28 cellular contexts compared by ENCODE assay signal in genomic region chr1:34711469-34711868, GRCh38. TPM values are rescaled to one million over a fixed set of nuclear protein-coding genes. Genes with fewer than 3 reads are reported as not detected.
DNase-seq lines count a peak whose midpoint lies in the region; ATAC-seq and TF ChIP-seq lines count a peak whose summit lies in the region.
"Had no signal": no experiment of that assay in that cellular context is flagged by ENCODE, and none has a peak within 500 bp of the region (broad histone marks: within the 10 kb centered on the region; RNA-seq: fewer than 3 reads in every experiment).

No MANE protein-coding gene starts in this region.

- RAD21 ChIA-PET in HCT116 (lab: Charles Lee; ENCODE audit: low non-redundant PET in 1 of 2, low total read pairs in 2 of 2, uncharacterized antibody in 2 of 2, unreplicated experiment in 2 of 2) = no interaction called here

- H3K27me3 ChIP-seq in HCT116 (ENCODE audit: insufficient read depth, low read length) (peaks cover 9% of the 10 kb centered on the region), smooth muscle cell (ENCODE audit: low read depth) (peaks cover 3% of the 10 kb centered on the region)
- H3K27me3 ChIP-seq: BE2C, MG63, SJSA1 had no signal

- H3K4me3 ChIP-seq in HCT116 (replicated peaks in 1 of 2; ENCODE audit: low read depth in 1 of 2, low read length in 2 of 2) (no peak overlapping the region), smooth muscle cell (no peak overlapping the region)
- H3K4me3 ChIP-seq: lung, MG63, SJSA1 had no signal

- no peak overlapping the region for H3K4me2 ChIP-seq in HCT116 (ENCODE audit: low read length)
- no peak overlapping the region for H3K4me2 ChIP-seq in smooth muscle cell

- DNase-seq in NCI-H2227 (lab: John Stamatoyannopoulos, UW; ENCODE audit: unreplicated experiment) (peak; percentile 33), NCI-H2227 treated with DMSO at 0.1 percent for 48 hours (lab: John Stamatoyannopoulos, UW) (no peak), HCT116 (ENCODE audit: low read depth, low spot score) (peak; percentile 38), RWPE1 (ENCODE audit: low spot score) (peak; percentile 10), iPS-NIHi11 (ENCODE audit: low spot score) (peak; percentile 17), dedifferentiated amniotic fluid mesenchymal stem cell (ENCODE audit: extremely low spot score) (no peak), smooth muscle cell (lab: John Stamatoyannopoulos, UW; ENCODE audit: unreplicated experiment) (no peak)
- DNase-seq: activated CD4-positive, alpha-beta memory T cell treated with anti-CD3 and anti-CD28 coated beads for 36 hours; activated CD4-positive, CD25-positive, alpha-beta regulatory T cell treated with anti-CD3 and anti-CD28 coated beads, Interleukin-2, amount 50 U/mL, for 72 hours; activated CD8-positive, alpha-beta memory T cell treated with anti-CD3 and anti-CD28 coated beads, Interleukin-2, amount 50 U/mL, for 4 hours; BE2C; DND-41; effector memory CD4-positive, alpha-beta T cell; MG63; NCI-H2171 treated with DMSO at 0.1 percent for 48 hours; NCI-H524 treated with DMSO at 0.1 percent for 48 hours; stimulated activated CD4-positive, alpha-beta T cell treated with anti-CD3 and anti-CD28 coated beads, Interleukin-2, amount 100 ng/mL, for 48 hours; T-helper 17 cell; trophoblast cell had no signal

- H3K79me2 ChIP-seq in HCT116 (ENCODE audit: insufficient read depth, low read length) (no peaks in the 10 kb centered on the region), smooth muscle cell (ENCODE audit: low read depth) (no peaks in the 10 kb centered on the region)

- H3K36me3 ChIP-seq in HCT116 (ENCODE audit: control insufficient read depth in 1 of 2, insufficient read depth in 2 of 2, low read length in 2 of 2) (no peaks in the 10 kb centered on the region), smooth muscle cell (ENCODE audit: low read depth) (no peaks in the 10 kb centered on the region)
- H3K36me3 ChIP-seq: BE2C, MG63, SJSA1 had no signal

- intact Hi-C loops in HCT116 (cut with micrococcal nuclease) = no loop called here

- no peaks in the 10 kb centered on the region for H3F3A ChIP-seq in smooth muscle cell (ENCODE audit: low read depth)

- H3K27ac ChIP-seq in HCT116 (ENCODE audit: low read depth, low read length) = no peak overlapping the region
- no peak overlapping the region for H3K27ac ChIP-seq in RWPE1
- no peak overlapping the region for H3K27ac ChIP-seq in smooth muscle cell (ENCODE audit: low read depth)
- H3K27ac ChIP-seq: SJSA1 had no signal

- TF ChIP-seq CTCF in HCT116 (IDR thresholded peaks at IDR 0.05 in 2 of 3, conservative IDR thresholded peaks at IDR 0.05 in 1 of 3; ENCODE audit: borderline replicate concordance in 1 of 3, insufficient read depth in 1 of 3, low read depth in 2 of 3, low read length in 2 of 3) (no peak), RWPE1 (conservative IDR thresholded peaks at IDR 0.05; ENCODE audit: low read depth) (no peak), smooth muscle cell (IDR thresholded peaks at IDR 0.05; ENCODE audit: borderline replicate concordance, insufficient read depth, poor library complexity, severe bottlenecking) (no peak)

- TF ChIP-seq RAD21 in HCT116 (IDR thresholded peaks at IDR 0.05; ENCODE audit: low read depth) = no peak

- WGBS in smooth muscle cell (ENCODE audit: low lambda C conversion rate) = 83% methylated on average over 4 of the region's 4 CpGs

- 0 out of 4 replicates have a peak, but pooled peaks cover 0 to 4% of the 10 kb centered on the region in 2 experiments for H3K4me1 ChIP-seq in HCT116 (ENCODE audit: control insufficient read depth in 1 of 2, insufficient read depth in 2 of 2, low read length in 2 of 2)
- no peaks in the 10 kb centered on the region for H3K4me1 ChIP-seq in smooth muscle cell (ENCODE audit: low read depth)
- H3K4me1 ChIP-seq: BE2C had no signal

- TF ChIP-seq POLR2A in HCT116 (IDR thresholded peaks at IDR 0.05; ENCODE audit: borderline replicate concordance, extremely low read depth, insufficient read depth, insufficient read length) = no peak

- ATAC-seq in HCT116 = peak; percentile 75
- no peak for ATAC-seq in HG02678 (IDR thresholded peaks at IDR 0.05; ENCODE audit: unreplicated experiment)
- ATAC-seq: T-helper 17 cell had no signal

- peak overlapping the region; percentile 24 for H2AFZ ChIP-seq in HCT116 (ENCODE audit: low read depth, low read length, poor library complexity, severe bottlenecking)
- H2AFZ ChIP-seq in smooth muscle cell (ENCODE audit: low read depth) = no peak overlapping the region

- BruUV-seq in HCT116 (replicated peaks; lab: Mats Ljungman, UMichigan) = no TSS peak

- CTCF ChIA-PET in HCT116 (lab: Charles Lee) (no interaction called here), RWPE1 (lab: Yijun Ruan, JAX) (no interaction called here)

- no peaks in the 10 kb centered on the region for H3K9me2 ChIP-seq in HCT116 (ENCODE audit: insufficient read depth)

- H4K20me1 ChIP-seq in HCT116 (ENCODE audit: insufficient read depth) = no peaks in the 10 kb centered on the region
- H4K20me1 ChIP-seq in smooth muscle cell (ENCODE audit: low read depth) = no peaks in the 10 kb centered on the region

- POLR2A ChIA-PET in HCT116 (lab: Charles Lee) = no interaction called here
- POLR2A ChIA-PET in RWPE1 (lab: Yijun Ruan, JAX; ENCODE audit: low non-redundant PET) = no interaction called here

- H3K9ac ChIP-seq in HCT116 (ENCODE audit: low read length) (no peak overlapping the region), smooth muscle cell (ENCODE audit: low read depth) (no peak overlapping the region)

- H3K9me3 ChIP-seq in HCT116 (ENCODE audit: control insufficient read depth in 1 of 2, insufficient read depth in 1 of 2, low read depth in 1 of 2, low read length in 2 of 2) (no peaks in the 10 kb centered on the region), smooth muscle cell (replicated peaks; ENCODE audit: low read depth) (no peaks in the 10 kb centered on the region)
- H3K9me3 ChIP-seq: BE2C, MG63, SJSA1 had no signal

TF ChIP-seq in HCT116, 20 proteins besides CTCF, POLR2A, EP300 and RAD21:
- TF ChIP-seq SRF (IDR thresholded peaks at IDR 0.05; ENCODE audit: low read depth) (no peak), EZH2 (IDR thresholded peaks at IDR 0.05) (no peak), YY1 (IDR thresholded peaks at IDR 0.05; ENCODE audit: extremely low read depth, insufficient replicate concordance, low read depth, low read length) (peak; percentile 37), SP1 (IDR thresholded peaks at IDR 0.05; ENCODE audit: low read depth) (peak; percentile 37; the same call in 1 of the 2 replicates), ELF1 (IDR thresholded peaks at IDR 0.05; ENCODE audit: borderline replicate concordance, low read depth) (0 out of 2 replicates have a peak, but pooled peaks have one; percentile 35)
TF ChIP-seq in HCT116: peak in this region for 3.

RNA-seq across cellular contexts. Expression of gene GJB5, which starts 43.4 kb away (rescaled TPM):
- total RNA-seq in HCT116 (2021; ENCODE audit: unreplicated experiment) (4.6 TPM), smooth muscle cell (7.3 and 8.8 TPM in 2 replicates)
- polyA plus RNA-seq in HCT116 (2012) = 12.0 and 15.0 TPM in 2 replicates
- 2.5 and 10.4 TPM in 2 replicates for polyA plus RNA-seq in smooth muscle cell
- total RNA-seq: activated CD4-positive, alpha-beta memory T cell treated with anti-CD3 and anti-CD28 coated beads for 36 hours; activated T-helper 1 cell treated with anti-CD3 and anti-CD28 coated beads, Interleukin-12 subunit alpha, Interleukin-12 subunit beta, Interleukin-2, Interleukin-4 antibody, amounts not matched to agents 30 ng/mL and 10 ng/mL and 1 ng/mL, durations not matched to agents 14 hours and 24 hours and 36 hours; fibroblast of villous mesenchyme; right cardiac atrium; RPMI7951; SJSA1; T-helper 17 cell had no signal
- polyA plus RNA-seq: IgD-negative memory B cell, neural cell, right cardiac atrium had no signal

RNA-seq across cellular contexts. Expression of gene GJB4, which starts 48.1 kb away (rescaled TPM):
- total RNA-seq in HCT116 (2021; ENCODE audit: unreplicated experiment) (2.0 TPM), smooth muscle cell (0.67 and 0.85 TPM in 2 replicates)
- polyA plus RNA-seq in HCT116 (2012) = 3.3 and 4.6 TPM in 2 replicates
- 0.39 TPM in 1 of 2 replicates, not detected in the other for polyA plus RNA-seq in smooth muscle cell
- total RNA-seq: activated CD4-positive, alpha-beta memory T cell treated with anti-CD3 and anti-CD28 coated beads for 36 hours; activated T-helper 1 cell treated with anti-CD3 and anti-CD28 coated beads, Interleukin-12 subunit alpha, Interleukin-12 subunit beta, Interleukin-2, Interleukin-4 antibody, amounts not matched to agents 30 ng/mL and 10 ng/mL and 1 ng/mL, durations not matched to agents 14 hours and 24 hours and 36 hours; fibroblast of villous mesenchyme; right cardiac atrium; RPMI7951; SJSA1; T-helper 17 cell had no signal
- polyA plus RNA-seq: IgD-negative memory B cell, neural cell, right cardiac atrium had no signal

Comparison
In these comparisons a context has a peak if more than half of its experiments do, and no peak if none do; other contexts are left out.
1. DNase-seq: peak in NCI-H2227 (single experiment), HCT116 (single experiment), RWPE1 (single experiment) and iPS-NIHi11 (single experiment); none in NCI-H2227 treated with DMSO at 0.1 percent for 48 hours (single experiment), dedifferentiated amniotic fluid mesenchymal stem cell (single experiment) and smooth muscle cell (single experiment).